Comparison of ENCODE assay signal across 19 cellular contexts in the genomic region with DNA sequence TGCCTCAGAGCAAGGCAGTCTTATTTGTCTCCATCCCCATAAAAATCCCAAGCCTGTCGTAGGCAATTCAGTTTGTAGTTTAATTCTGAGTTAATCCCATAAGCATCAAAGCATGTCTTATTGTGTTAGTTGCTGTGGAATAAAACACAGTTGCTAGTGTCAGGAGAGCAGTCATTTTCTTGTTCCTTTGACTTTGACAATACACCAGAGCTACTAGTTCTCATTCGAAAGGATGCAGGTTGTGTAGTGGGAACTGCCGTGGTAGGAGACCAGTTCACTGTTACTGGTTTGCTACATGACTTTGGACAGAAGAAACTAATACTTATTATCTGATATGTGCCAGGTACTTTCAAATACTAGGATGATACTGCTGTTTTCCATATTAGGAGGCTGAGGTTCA. TPM values are rescaled to one million over a fixed set of nuclear protein-coding genes. Genes with fewer than 3 reads are reported as not detected.
DNase-seq lines count a peak whose midpoint lies in the region; TF ChIP-seq lines count a peak whose summit lies in the region.
"Had no signal": no experiment of that assay in that cellular context is flagged by ENCODE, and none has a peak within 500 bp of the region (broad histone marks: within the 10 kb centered on the region; RNA-seq: fewer than 3 reads in every experiment).

No MANE protein-coding gene starts in this region.

- peaks cover 87% of the 10 kb centered on the region for H3K36me3 Mint-ChIP-seq in activated T-cell treated with anti-CD3 and anti-CD28 coated beads, Interleukin-2, amount 50 U/mL, for 24 hours (ENCODE audit: low read depth)
- peaks cover 52% of the 10 kb centered on the region for H3K36me3 Mint-ChIP-seq in nephron progenitor cell (ENCODE audit: low read depth)

- peaks cover under 1% of the 10 kb centered on the region for H3K4me1 ChIP-seq in hepatocyte (ENCODE audit: insufficient read depth)

- H3K27ac ChIP-seq in angular gyrus (ENCODE audit: low read depth, low read length) (peak overlapping the region; percentile 65), hepatocyte (peak overlapping the region; percentile 18), temporal lobe (ENCODE audit: low read depth, low read length) (peak overlapping the region; percentile 67)
- H3K27ac ChIP-seq: PC-9, RWPE1 had no signal

- H4K20me1 ChIP-seq in hepatocyte (ENCODE audit: insufficient read depth, poor library complexity, severe bottlenecking): no peaks in the 10 kb centered on the region

- no peaks in the 10 kb centered on the region for H3K9me3 Mint-ChIP-seq in activated T-cell treated with anti-CD3 and anti-CD28 coated beads, Interleukin-2, amount 50 U/mL, for 24 hours
- H3K9me3 Mint-ChIP-seq in nephron progenitor cell: no peaks in the 10 kb centered on the region
- H3K9me3 Mint-ChIP-seq: CD8-positive, alpha-beta T cell had no signal

- H3K4me3 ChIP-seq in hepatocyte: no peak overlapping the region
- H3K4me3 ChIP-seq: PC-9 had no signal

- no peak for DNase-seq in activated T-cell treated with anti-CD3 and anti-CD28 coated beads, Interleukin-2, amount 50 U/mL, for 24 hours
- DNase-seq in activated T-cell treated with anti-CD3 and anti-CD28 coated beads, Interleukin-2, amount 50 U/mL, for 1 hour: no peak
- DNase-seq in hepatocyte (ENCODE audit: low spot score) (no peak), nephron progenitor cell (no peak)
- no peak for DNase-seq in activated CD4-positive, alpha-beta T cell treated with anti-CD3 and anti-CD28 coated beads for 4 hours
- DNase-seq: AML-193; CD8-positive, alpha-beta T cell; DMS153; KG1; NCI-H1092; NCI-H1436; NCI-H187 treated with DMSO at 0.1 percent for 48 hours; NCI-H2107; NCI-H69; PC-9; SIG-M5 had no signal

- no peak overlapping the region for H3K4me3 Mint-ChIP-seq in activated T-cell treated with anti-CD3 and anti-CD28 coated beads, Interleukin-2, amount 50 U/mL, for 24 hours
- H3K4me3 Mint-ChIP-seq in nephron progenitor cell: no peak overlapping the region
- H3K4me3 Mint-ChIP-seq: CD8-positive, alpha-beta T cell had no signal

- WGBS in hepatocyte (ENCODE audit: low lambda C conversion rate, missing lambda C conversion rate): 93% methylated on average over 3 of the region's 3 CpGs

- no peaks in the 10 kb centered on the region for H3K27me3 Mint-ChIP-seq in activated T-cell treated with anti-CD3 and anti-CD28 coated beads, Interleukin-2, amount 50 U/mL, for 24 hours
- H3K27me3 Mint-ChIP-seq in nephron progenitor cell (ENCODE audit: low read depth, poor library complexity): no peaks in the 10 kb centered on the region

- H3K4me1 Mint-ChIP-seq in activated T-cell treated with anti-CD3 and anti-CD28 coated beads, Interleukin-2, amount 50 U/mL, for 24 hours (ENCODE audit: low read depth): peaks cover 11% of the 10 kb centered on the region
- H3K4me1 Mint-ChIP-seq in nephron progenitor cell: peaks cover 7% of the 10 kb centered on the region

- no peak overlapping the region for H3K4me2 ChIP-seq in hepatocyte
- H3K4me2 ChIP-seq: PC-9 had no signal

- H3K36me3 ChIP-seq in hepatocyte (replicated peaks; ENCODE audit: insufficient read depth, low read depth): no peaks in the 10 kb centered on the region

- no peaks in the 10 kb centered on the region for H3K9me3 ChIP-seq in hepatocyte (ENCODE audit: low read depth)

- H3K9me2 ChIP-seq in hepatocyte (replicated peaks; ENCODE audit: insufficient read depth): no peaks in the 10 kb centered on the region

- no peak for TF ChIP-seq CTCF in hepatocyte (IDR thresholded peaks at IDR 0.05; ENCODE audit: poor library complexity)
- no peak for TF ChIP-seq CTCF in nephron progenitor cell (IDR thresholded peaks at IDR 0.05)

- H3K27ac Mint-ChIP-seq in activated T-cell treated with anti-CD3 and anti-CD28 coated beads, Interleukin-2, amount 50 U/mL, for 24 hours: peak overlapping the region; percentile 22
- no peak overlapping the region for H3K27ac Mint-ChIP-seq in nephron progenitor cell
- H3K27ac Mint-ChIP-seq: CD8-positive, alpha-beta T cell had no signal

- no peaks in the 10 kb centered on the region for H3K27me3 ChIP-seq in hepatocyte

- H3K79me2 ChIP-seq in hepatocyte: peaks cover 18% of the 10 kb centered on the region

- H2AFZ ChIP-seq in hepatocyte: no peak overlapping the region
- H2AFZ ChIP-seq: PC-9 had no signal

RNA-seq across cellular contexts. Expression of a gene that starts 23.5 kb away (rescaled TPM):
- total RNA-seq in hepatocyte: 12.7 and 19.1 TPM in 2 replicates
- polyA plus RNA-seq in hepatocyte: 3.6 and 4.3 TPM in 2 replicates
- 27.5 TPM for total RNA-seq in temporal lobe
